ENCODE assay signal across 29 cellular contexts in genomic region chr1:59233444-59233843, GRCh38.
"Had no signal": no experiment of that assay in that cellular context is flagged by ENCODE, and none has a peak within 500 bp of the region (broad histone marks: within the 10 kb centered on the region; RNA-seq: fewer than 3 reads in every experiment).

No MANE protein-coding gene starts in this region.

- H3K4me3 ChIP-seq: colonic mucosa, coronary artery, dorsolateral prefrontal cortex, esophagus muscularis mucosa, esophagus squamous epithelium, gastrocnemius medialis, gastroesophageal sphincter, heart left ventricle, heart right ventricle had no signal

- H3K4me3 Mint-ChIP-seq: dendritic cell treated with granulocyte-macrophage colony-stimulating factor and Interleukin-4, amounts not matched to agents 40 ng/mL and 50 ng/mL, for 4 days; effector memory CD8-positive, alpha-beta T cell; endodermal cell had no signal

- H3K9me3 ChIP-seq: colonic mucosa, esophagus muscularis mucosa, esophagus squamous epithelium, gastrocnemius medialis, gastroesophageal sphincter, heart left ventricle, heart right ventricle had no signal

- H3K27me3 Mint-ChIP-seq: dendritic cell treated with granulocyte-macrophage colony-stimulating factor and Interleukin-4, amounts not matched to agents 40 ng/mL and 50 ng/mL, for 4 days; effector memory CD8-positive, alpha-beta T cell had no signal

- FAIRE-seq: colon, endometrium, endothelial cell of umbilical vein, frontal cortex had no signal

- DNase-seq: colonic mucosa; cortex of kidney; dermis blood vessel endothelial cell; dorsolateral prefrontal cortex; effector CD4-positive, alpha-beta T cell; effector CD8-positive, alpha-beta T cell; effector memory CD4-positive, alpha-beta T cell; effector memory CD8-positive, alpha-beta T cell; endodermal cell; erythroblast; esophagus squamous epithelium; foreskin fibroblast; foreskin keratinocyte; foreskin melanocyte; gastrocnemius medialis; glutamatergic neuron; head of caudate nucleus; heart left ventricle; heart right ventricle had no signal

- H3K36me3 ChIP-seq: colonic mucosa, esophagus muscularis mucosa, esophagus squamous epithelium, gastrocnemius medialis, gastroesophageal sphincter, heart left ventricle, heart right ventricle had no signal

- H3K27ac ChIP-seq: colonic mucosa, coronary artery, dorsolateral prefrontal cortex, epithelial cell of prostate, esophagus muscularis mucosa, esophagus squamous epithelium, foreskin keratinocyte, gastrocnemius medialis, gastroesophageal sphincter, heart left ventricle, heart right ventricle had no signal

- H3K27ac Mint-ChIP-seq: dendritic cell treated with granulocyte-macrophage colony-stimulating factor and Interleukin-4, amounts not matched to agents 40 ng/mL and 50 ng/mL, for 4 days; effector memory CD8-positive, alpha-beta T cell; endodermal cell had no signal

- ATAC-seq: effector memory CD8-positive, alpha-beta T cell; esophagus mucosa; foreskin keratinocyte; gastrocnemius medialis; gastroesophageal sphincter; heart left ventricle; heart right ventricle had no signal

- H3K27me3 ChIP-seq: colonic mucosa, esophagus muscularis mucosa, esophagus squamous epithelium, foreskin keratinocyte, gastrocnemius medialis, gastroesophageal sphincter, heart right ventricle had no signal

- H3K9me3 Mint-ChIP-seq: dendritic cell treated with granulocyte-macrophage colony-stimulating factor and Interleukin-4, amounts not matched to agents 40 ng/mL and 50 ng/mL, for 4 days; effector memory CD8-positive, alpha-beta T cell; endodermal cell had no signal

- H3K4me1 ChIP-seq: colonic mucosa, foreskin keratinocyte had no signal
